Comparison of ENCODE assay signal across 8 cellular contexts in the genomic region with DNA sequence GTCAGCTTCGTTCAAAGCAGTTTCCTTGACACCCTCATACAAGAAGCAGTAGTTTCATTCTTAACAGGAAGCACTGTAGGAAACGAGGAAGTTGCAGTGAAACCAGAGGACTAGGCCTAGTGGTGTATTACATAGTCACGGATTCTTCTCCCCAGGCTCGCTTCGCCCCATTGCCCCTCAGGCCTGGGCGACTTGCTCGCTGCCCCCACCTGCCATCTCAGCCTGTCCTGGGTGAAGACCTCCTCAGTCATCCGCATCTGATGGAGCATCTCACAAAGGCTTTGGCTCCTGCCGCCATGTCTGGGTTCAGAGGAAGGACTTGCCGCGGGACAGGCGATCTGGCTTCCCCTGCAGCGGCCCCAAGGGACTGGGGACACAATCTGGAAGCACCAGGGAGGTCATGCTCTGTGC.
A peak's percentile ranks its signal among the peaks of the same experiment; 100 is the strongest.
DNase-seq lines count a peak whose midpoint lies in the region; ATAC-seq and TF ChIP-seq lines count a peak whose summit lies in the region.

No MANE protein-coding gene starts in this region.

- no peak overlapping the region for H3K4me3 ChIP-seq in A673 (ENCODE audit: low read depth, low read length, poor library complexity, severe bottlenecking)

- TF ChIP-seq POLR2A in GM18505 (IDR thresholded peaks at IDR 0.05; ENCODE audit: borderline replicate concordance, extremely low read depth, insufficient read depth, insufficient read length) = no peak

- DNase-seq in germinal center (ENCODE audit: low spot score) (peak; percentile 84), epidermal melanocyte (ENCODE audit: insufficient read length, low spot score) (no peak), A673 (ENCODE audit: low spot score) (no peak)

- POLR2A ChIA-PET in A673 (lab: Charles Lee; ENCODE audit: low non-redundant PET) = no interaction called here

- CTCF ChIA-PET in A673 (lab: Charles Lee) = no interaction called here

- peaks cover 4% of the 10 kb centered on the region for H3K4me1 ChIP-seq in A673 (ENCODE audit: insufficient read depth, low read length, poor library complexity, severe bottlenecking)

- no peak for TF ChIP-seq CTCF in A673 (conservative IDR thresholded peaks at IDR 0.05; ENCODE audit: low read depth, low read length)

- ATAC-seq in GM18505 (IDR thresholded peaks at IDR 0.05; ENCODE audit: unreplicated experiment) (peak; percentile 94), GM21526 (IDR thresholded peaks at IDR 0.05; ENCODE audit: low FRiP score, unreplicated experiment) (peak; percentile 88), HG03460 (IDR thresholded peaks at IDR 0.05; ENCODE audit: unreplicated experiment) (peak; percentile 93), GM18517 (IDR thresholded peaks at IDR 0.05; ENCODE audit: unreplicated experiment) (no peak), HG03521 (IDR thresholded peaks at IDR 0.05; ENCODE audit: unreplicated experiment) (no peak)

- no peak overlapping the region for H3K27ac ChIP-seq in A673 (ENCODE audit: low read depth, low read length, poor library complexity, severe bottlenecking)

- H3K9me3 ChIP-seq in A673 (ENCODE audit: low read depth, low read length, poor library complexity, severe bottlenecking) = no peaks in the 10 kb centered on the region

- intact Hi-C loops in A673 (cut with micrococcal nuclease; ENCODE audit: unreplicated experiment) = no loop called here

- BruUV-seq in A673 (replicated peaks; lab: Mats Ljungman, UMichigan) = no TSS peak

- no peaks in the 10 kb centered on the region for H3K36me3 ChIP-seq in A673 (ENCODE audit: insufficient read depth, low read length, poor library complexity, severe bottlenecking)

- no peaks in the 10 kb centered on the region for H3K27me3 ChIP-seq in A673 (replicated peaks; ENCODE audit: insufficient read depth, low read depth, low read length, poor library complexity)

Comparison
In these comparisons a context has a peak if more than half of its experiments do, and no peak if none do; other contexts are left out.
1. ATAC-seq: peak in GM18505 (single experiment), GM21526 (single experiment) and HG03460 (single experiment); none in GM18517 (single experiment) and HG03521 (single experiment).